Comparison of ENCODE assay signal across 1 cellular context in the genomic region with DNA sequence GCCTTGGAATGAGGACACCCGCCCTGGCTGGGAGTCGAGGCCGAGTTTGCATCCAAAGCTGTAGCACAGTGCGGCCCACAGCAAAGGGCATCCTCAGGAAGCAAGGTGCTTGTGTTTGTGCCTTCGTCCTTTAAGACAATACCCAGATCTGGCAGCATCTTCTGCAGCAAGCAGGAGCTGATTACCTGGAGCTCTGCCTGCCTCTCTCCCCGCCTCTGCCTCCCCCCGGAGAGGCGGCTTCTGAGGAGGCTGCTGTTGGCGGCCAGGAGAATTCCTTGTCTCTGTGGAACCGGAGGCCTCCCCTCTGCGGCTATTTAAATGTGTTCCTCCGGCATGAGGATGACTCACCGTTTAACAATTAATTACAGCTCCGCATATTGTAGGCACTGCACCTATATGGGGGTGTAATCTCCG.
TF ChIP-seq lines count a peak whose summit lies in the region.

No MANE protein-coding gene starts in this region.

TF ChIP-seq in GM23338, 12 proteins besides CTCF, POLR2A, EP300 and RAD21 (continued from another document):
- TF ChIP-seq, protein P1, sequence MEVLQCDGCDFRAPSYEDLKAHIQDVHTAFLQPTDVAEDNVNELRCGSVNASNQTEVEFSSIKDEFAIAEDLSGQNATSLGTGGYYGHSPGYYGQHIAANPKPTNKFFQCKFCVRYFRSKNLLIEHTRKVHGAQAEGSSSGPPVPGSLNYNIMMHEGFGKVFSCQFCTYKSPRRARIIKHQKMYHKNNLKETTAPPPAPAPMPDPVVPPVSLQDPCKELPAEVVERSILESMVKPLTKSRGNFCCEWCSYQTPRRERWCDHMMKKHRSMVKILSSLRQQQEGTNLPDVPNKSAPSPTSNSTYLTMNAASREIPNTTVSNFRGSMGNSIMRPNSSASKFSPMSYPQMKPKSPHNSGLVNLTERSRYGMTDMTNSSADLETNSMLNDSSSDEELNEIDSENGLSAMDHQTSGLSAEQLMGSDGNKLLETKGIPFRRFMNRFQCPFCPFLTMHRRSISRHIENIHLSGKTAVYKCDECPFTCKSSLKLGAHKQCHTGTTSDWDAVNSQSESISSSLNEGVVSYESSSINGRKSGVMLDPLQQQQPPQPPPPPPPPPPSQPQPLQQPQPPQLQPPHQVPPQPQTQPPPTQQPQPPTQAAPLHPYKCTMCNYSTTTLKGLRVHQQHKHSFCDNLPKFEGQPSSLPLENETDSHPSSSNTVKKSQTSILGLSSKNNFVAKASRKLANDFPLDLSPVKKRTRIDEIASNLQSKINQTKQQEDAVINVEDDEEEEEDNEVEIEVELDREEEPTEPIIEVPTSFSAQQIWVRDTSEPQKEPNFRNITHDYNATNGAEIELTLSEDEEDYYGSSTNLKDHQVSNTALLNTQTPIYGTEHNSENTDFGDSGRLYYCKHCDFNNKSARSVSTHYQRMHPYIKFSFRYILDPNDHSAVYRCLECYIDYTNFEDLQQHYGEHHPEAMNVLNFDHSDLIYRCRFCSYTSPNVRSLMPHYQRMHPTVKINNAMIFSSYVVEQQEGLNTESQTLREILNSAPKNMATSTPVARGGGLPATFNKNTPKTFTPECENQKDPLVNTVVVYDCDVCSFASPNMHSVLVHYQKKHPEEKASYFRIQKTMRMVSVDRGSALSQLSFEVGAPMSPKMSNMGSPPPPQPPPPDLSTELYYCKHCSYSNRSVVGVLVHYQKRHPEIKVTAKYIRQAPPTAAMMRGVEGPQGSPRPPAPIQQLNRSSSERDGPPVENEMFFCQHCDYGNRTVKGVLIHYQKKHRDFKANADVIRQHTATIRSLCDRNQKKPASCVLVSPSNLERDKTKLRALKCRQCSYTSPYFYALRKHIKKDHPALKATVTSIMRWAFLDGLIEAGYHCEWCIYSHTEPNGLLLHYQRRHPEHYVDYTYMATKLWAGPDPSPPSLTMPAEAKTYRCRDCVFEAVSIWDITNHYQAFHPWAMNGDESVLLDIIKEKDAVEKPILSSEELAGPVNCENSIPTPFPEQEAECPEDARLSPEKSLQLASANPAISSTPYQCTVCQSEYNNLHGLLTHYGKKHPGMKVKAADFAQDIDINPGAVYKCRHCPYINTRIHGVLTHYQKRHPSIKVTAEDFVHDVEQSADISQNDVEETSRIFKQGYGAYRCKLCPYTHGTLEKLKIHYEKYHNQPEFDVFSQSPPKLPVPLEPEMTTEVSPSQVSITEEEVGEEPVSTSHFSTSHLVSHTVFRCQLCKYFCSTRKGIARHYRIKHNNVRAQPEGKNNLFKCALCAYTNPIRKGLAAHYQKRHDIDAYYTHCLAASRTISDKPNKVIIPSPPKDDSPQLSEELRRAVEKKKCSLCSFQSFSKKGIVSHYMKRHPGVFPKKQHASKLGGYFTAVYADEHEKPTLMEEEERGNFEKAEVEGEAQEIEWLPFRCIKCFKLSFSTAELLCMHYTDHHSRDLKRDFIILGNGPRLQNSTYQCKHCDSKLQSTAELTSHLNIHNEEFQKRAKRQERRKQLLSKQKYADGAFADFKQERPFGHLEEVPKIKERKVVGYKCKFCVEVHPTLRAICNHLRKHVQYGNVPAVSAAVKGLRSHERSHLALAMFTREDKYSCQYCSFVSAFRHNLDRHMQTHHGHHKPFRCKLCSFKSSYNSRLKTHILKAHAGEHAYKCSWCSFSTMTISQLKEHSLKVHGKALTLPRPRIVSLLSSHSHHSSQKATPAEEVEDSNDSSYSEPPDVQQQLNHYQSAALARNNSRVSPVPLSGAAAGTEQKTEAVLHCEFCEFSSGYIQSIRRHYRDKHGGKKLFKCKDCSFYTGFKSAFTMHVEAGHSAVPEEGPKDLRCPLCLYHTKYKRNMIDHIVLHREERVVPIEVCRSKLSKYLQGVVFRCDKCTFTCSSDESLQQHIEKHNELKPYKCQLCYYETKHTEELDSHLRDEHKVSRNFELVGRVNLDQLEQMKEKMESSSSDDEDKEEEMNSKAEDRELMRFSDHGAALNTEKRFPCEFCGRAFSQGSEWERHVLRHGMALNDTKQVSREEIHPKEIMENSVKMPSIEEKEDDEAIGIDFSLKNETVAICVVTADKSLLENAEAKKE (CRISPR knock-in tag; IDR thresholded peaks at IDR 0.05): peak; percentile 60; the same call in 1 of the 2 replicates
- no peak for TF ChIP-seq JUNB (IDR thresholded peaks at IDR 0.05; ENCODE audit: unreplicated experiment)
